ENCODE assay signal across 13 cellular contexts in genomic region chr12:117045998-117046374, GRCh38.
DNase-seq lines count a peak whose midpoint lies in the region; ATAC-seq and TF ChIP-seq lines count a peak whose summit lies in the region.
"Had no signal": no experiment of that assay in that cellular context is flagged by ENCODE, and none has a peak within 500 bp of the region (broad histone marks: within the 10 kb centered on the region; RNA-seq: fewer than 3 reads in every experiment).

No MANE protein-coding gene starts in this region.

- H3K4me1 Mint-ChIP-seq in dendritic cell treated with granulocyte-macrophage colony-stimulating factor and Interleukin-4, amounts not matched to agents 40 ng/mL and 50 ng/mL, for 4 days (ENCODE audit: low read depth) = peaks cover 22% of the 10 kb centered on the region
- peaks cover 62% of the 10 kb centered on the region for H3K4me1 Mint-ChIP-seq in nephron progenitor cell

- peak overlapping the region; percentile 78 for H3K27ac Mint-ChIP-seq in dendritic cell treated with granulocyte-macrophage colony-stimulating factor and Interleukin-4, amounts not matched to agents 40 ng/mL and 50 ng/mL, for 4 days
- H3K27ac Mint-ChIP-seq in nephron progenitor cell = peak overlapping the region; percentile 60
- H3K27ac Mint-ChIP-seq: activated B cell treated with CpG ODN at 0.5 μM for 24 hours had no signal

- H3K4me3 Mint-ChIP-seq in dendritic cell treated with granulocyte-macrophage colony-stimulating factor and Interleukin-4, amounts not matched to agents 40 ng/mL and 50 ng/mL, for 4 days = no peak overlapping the region
- no peak overlapping the region for H3K4me3 Mint-ChIP-seq in nephron progenitor cell
- H3K4me3 Mint-ChIP-seq: activated B cell treated with CpG ODN at 0.5 μM for 24 hours had no signal

- H3K9me3 Mint-ChIP-seq in dendritic cell treated with granulocyte-macrophage colony-stimulating factor and Interleukin-4, amounts not matched to agents 40 ng/mL and 50 ng/mL, for 4 days = no peaks in the 10 kb centered on the region
- no peaks in the 10 kb centered on the region for H3K9me3 Mint-ChIP-seq in nephron progenitor cell
- H3K9me3 Mint-ChIP-seq: activated B cell treated with CpG ODN at 0.5 μM for 24 hours had no signal

- intact Hi-C loops in dendritic cell treated with granulocyte-macrophage colony-stimulating factor and Interleukin-4, amounts not matched to agents 40 ng/mL and 50 ng/mL, for 4 days (cut with micrococcal nuclease) = no loop called here

- H3K36me3 Mint-ChIP-seq in dendritic cell treated with granulocyte-macrophage colony-stimulating factor and Interleukin-4, amounts not matched to agents 40 ng/mL and 50 ng/mL, for 4 days (ENCODE audit: low read depth) = peaks cover 6% of the 10 kb centered on the region
- H3K36me3 Mint-ChIP-seq in nephron progenitor cell (ENCODE audit: low read depth) = no peaks in the 10 kb centered on the region

- no peak overlapping the region for H3K4me3 ChIP-seq in NB4 (ENCODE audit: low read depth, low read length)
- H3K4me3 ChIP-seq: adrenal gland, left lung, tibial nerve had no signal

- DNase-seq in GDM1 (lab: John Stamatoyannopoulos, UW) (peak; percentile 41), NB4 (ENCODE audit: low read depth) (peak; percentile 95), nephron progenitor cell (peak; percentile 33), foreskin melanocyte (no peak)
- DNase-seq: activated B cell treated with CpG ODN at 0.5 μM for 24 hours; activated T-cell treated with anti-CD3 and anti-CD28 coated beads, Interleukin-2, amount 50 U/mL, for 48 hours; spleen had no signal

- ATAC-seq in HG02759 (IDR thresholded peaks at IDR 0.05; ENCODE audit: unreplicated experiment) (no peak), GM19467 (IDR thresholded peaks at IDR 0.05; ENCODE audit: unreplicated experiment) (no peak)

- TF ChIP-seq CTCF in NB4 (IDR thresholded peaks at IDR 0.05; ENCODE audit: low read depth, low read length) = peak; percentile 44
- peak; percentile 15 for TF ChIP-seq CTCF in nephron progenitor cell (IDR thresholded peaks at IDR 0.05)

- no peaks in the 10 kb centered on the region for H3K27me3 Mint-ChIP-seq in dendritic cell treated with granulocyte-macrophage colony-stimulating factor and Interleukin-4, amounts not matched to agents 40 ng/mL and 50 ng/mL, for 4 days
- H3K27me3 Mint-ChIP-seq in nephron progenitor cell (ENCODE audit: low read depth, poor library complexity) = peaks cover 8% of the 10 kb centered on the region
- H3K27me3 Mint-ChIP-seq: activated B cell treated with CpG ODN at 0.5 μM for 24 hours had no signal

- TF ChIP-seq POLR2A in NB4 (IDR thresholded peaks at IDR 0.05; ENCODE audit: extremely low read depth, insufficient read length) = no peak
